2 cellular contexts compared by ENCODE assay signal in the genomic region with DNA sequence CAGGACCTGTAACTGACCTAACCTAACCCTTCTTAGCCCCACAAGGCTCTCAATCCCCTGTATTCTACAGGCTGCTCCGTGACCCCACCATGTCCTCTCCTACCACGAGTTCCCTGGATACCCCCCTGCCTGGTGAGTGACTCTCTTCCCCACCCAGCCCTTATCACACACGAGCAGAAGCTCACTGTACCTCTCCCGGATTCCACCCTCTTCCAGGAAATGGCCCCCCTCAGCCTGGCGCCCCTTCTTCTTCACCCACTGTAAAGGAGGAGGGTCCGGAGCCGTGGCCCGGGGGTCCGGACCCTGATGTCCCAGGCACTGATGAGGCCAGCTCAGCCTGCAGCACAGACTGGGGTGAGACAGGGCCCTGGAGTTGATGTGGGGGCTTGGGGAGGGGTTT.
TF ChIP-seq lines count a peak whose summit lies in the region.

No MANE protein-coding gene starts in this region.

TF ChIP-seq in A549, 52 proteins besides CTCF, POLR2A, EP300 and RAD21:
- TF ChIP-seq SMC3 (IDR thresholded peaks at IDR 0.05), result no peak
- no peak for TF ChIP-seq FOSB (CRISPR knock-in tag; IDR thresholded peaks at IDR 0.05)
- TF ChIP-seq, protein P1, sequence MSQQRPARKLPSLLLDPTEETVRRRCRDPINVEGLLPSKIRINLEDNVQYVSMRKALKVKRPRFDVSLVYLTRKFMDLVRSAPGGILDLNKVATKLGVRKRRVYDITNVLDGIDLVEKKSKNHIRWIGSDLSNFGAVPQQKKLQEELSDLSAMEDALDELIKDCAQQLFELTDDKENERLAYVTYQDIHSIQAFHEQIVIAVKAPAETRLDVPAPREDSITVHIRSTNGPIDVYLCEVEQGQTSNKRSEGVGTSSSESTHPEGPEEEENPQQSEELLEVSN (IDR thresholded peaks at IDR 0.05; ENCODE audit: borderline replicate concordance, low read depth), result no peak

TF ChIP-seq in GM23338, 12 proteins besides CTCF, POLR2A, EP300 and RAD21:
- TF ChIP-seq CREB1 (CRISPR knock-in tag; IDR thresholded peaks at IDR 0.05; ENCODE audit: low read depth), result no peak
- no peak for TF ChIP-seq ZNF114 (CRISPR knock-in tag; IDR thresholded peaks at IDR 0.05)
- no peak for TF ChIP-seq JUNB (IDR thresholded peaks at IDR 0.05; ENCODE audit: unreplicated experiment)
- no peak for TF ChIP-seq POLR2AphosphoS5 (IDR thresholded peaks at IDR 0.05; ENCODE audit: low read depth)
- TF ChIP-seq, protein P2, sequence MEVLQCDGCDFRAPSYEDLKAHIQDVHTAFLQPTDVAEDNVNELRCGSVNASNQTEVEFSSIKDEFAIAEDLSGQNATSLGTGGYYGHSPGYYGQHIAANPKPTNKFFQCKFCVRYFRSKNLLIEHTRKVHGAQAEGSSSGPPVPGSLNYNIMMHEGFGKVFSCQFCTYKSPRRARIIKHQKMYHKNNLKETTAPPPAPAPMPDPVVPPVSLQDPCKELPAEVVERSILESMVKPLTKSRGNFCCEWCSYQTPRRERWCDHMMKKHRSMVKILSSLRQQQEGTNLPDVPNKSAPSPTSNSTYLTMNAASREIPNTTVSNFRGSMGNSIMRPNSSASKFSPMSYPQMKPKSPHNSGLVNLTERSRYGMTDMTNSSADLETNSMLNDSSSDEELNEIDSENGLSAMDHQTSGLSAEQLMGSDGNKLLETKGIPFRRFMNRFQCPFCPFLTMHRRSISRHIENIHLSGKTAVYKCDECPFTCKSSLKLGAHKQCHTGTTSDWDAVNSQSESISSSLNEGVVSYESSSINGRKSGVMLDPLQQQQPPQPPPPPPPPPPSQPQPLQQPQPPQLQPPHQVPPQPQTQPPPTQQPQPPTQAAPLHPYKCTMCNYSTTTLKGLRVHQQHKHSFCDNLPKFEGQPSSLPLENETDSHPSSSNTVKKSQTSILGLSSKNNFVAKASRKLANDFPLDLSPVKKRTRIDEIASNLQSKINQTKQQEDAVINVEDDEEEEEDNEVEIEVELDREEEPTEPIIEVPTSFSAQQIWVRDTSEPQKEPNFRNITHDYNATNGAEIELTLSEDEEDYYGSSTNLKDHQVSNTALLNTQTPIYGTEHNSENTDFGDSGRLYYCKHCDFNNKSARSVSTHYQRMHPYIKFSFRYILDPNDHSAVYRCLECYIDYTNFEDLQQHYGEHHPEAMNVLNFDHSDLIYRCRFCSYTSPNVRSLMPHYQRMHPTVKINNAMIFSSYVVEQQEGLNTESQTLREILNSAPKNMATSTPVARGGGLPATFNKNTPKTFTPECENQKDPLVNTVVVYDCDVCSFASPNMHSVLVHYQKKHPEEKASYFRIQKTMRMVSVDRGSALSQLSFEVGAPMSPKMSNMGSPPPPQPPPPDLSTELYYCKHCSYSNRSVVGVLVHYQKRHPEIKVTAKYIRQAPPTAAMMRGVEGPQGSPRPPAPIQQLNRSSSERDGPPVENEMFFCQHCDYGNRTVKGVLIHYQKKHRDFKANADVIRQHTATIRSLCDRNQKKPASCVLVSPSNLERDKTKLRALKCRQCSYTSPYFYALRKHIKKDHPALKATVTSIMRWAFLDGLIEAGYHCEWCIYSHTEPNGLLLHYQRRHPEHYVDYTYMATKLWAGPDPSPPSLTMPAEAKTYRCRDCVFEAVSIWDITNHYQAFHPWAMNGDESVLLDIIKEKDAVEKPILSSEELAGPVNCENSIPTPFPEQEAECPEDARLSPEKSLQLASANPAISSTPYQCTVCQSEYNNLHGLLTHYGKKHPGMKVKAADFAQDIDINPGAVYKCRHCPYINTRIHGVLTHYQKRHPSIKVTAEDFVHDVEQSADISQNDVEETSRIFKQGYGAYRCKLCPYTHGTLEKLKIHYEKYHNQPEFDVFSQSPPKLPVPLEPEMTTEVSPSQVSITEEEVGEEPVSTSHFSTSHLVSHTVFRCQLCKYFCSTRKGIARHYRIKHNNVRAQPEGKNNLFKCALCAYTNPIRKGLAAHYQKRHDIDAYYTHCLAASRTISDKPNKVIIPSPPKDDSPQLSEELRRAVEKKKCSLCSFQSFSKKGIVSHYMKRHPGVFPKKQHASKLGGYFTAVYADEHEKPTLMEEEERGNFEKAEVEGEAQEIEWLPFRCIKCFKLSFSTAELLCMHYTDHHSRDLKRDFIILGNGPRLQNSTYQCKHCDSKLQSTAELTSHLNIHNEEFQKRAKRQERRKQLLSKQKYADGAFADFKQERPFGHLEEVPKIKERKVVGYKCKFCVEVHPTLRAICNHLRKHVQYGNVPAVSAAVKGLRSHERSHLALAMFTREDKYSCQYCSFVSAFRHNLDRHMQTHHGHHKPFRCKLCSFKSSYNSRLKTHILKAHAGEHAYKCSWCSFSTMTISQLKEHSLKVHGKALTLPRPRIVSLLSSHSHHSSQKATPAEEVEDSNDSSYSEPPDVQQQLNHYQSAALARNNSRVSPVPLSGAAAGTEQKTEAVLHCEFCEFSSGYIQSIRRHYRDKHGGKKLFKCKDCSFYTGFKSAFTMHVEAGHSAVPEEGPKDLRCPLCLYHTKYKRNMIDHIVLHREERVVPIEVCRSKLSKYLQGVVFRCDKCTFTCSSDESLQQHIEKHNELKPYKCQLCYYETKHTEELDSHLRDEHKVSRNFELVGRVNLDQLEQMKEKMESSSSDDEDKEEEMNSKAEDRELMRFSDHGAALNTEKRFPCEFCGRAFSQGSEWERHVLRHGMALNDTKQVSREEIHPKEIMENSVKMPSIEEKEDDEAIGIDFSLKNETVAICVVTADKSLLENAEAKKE (CRISPR knock-in tag; IDR thresholded peaks at IDR 0.05), result no peak
